In the genomic region with DNA sequence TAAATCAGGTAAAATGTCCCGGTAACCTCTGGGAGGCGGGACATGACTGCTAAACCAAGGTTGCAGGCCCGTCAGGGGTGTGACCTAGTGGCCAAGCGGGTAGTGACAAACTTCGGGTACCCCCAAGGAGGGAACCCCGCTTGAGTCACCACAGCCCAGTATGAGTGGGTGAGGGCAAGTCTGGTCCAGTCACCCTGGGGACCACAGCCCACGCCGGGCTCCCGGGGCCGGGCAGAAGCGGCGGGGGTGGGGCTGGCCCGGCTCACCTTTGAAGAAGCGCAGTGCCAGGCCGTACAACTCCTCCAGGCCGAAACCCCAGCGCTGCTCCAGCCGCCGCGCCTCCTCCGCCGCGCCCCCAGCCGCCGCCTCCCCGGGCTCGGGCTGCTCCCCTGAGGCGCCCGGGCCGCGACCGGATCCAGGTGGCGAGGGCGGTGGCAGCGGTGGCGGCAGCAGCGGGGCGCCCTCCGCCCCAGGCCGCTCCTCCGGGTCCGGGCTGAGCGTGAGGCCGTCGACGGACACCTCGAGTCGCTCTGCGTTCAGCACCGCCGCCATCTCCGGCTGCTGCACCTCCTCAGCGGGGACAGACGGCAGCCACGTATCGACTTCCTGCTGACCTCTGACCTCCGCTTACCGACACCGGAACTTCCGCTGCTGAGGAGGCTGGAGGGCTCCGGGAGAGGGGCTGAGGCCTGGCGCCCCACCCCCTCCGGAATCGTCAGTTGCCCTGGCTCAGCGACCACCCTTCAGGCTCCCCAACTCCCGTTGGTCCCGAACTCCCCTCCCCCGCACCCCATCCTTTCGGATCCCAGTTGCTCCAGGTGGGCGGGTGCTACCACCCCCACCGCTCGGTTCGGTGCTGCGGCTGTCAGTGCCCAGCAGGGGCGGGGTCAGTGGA, we compare ENCODE assay signal across 8 cellular contexts. TPM values are rescaled to one million over a fixed set of nuclear protein-coding genes. Genes with fewer than 3 reads are reported as not detected.
DNase-seq lines count a peak whose midpoint lies in the region; ATAC-seq and TF ChIP-seq lines count a peak whose summit lies in the region.

A gene (minus strand): TSS at position 618 of the 895 bp plus-strand sequence. CDS start 66 bp downstream, at position 552.

- H3K9ac ChIP-seq in BLaER1 (peak within 1 kb of the TSS; percentile 91), colonic mucosa (ENCODE audit: low read depth in 2 of 2, low read length in 2 of 2) (peak within 1 kb of the TSS; percentile 92 to 97)

- H3K4me2 ChIP-seq in BLaER1 = peak within 1 kb of the TSS; percentile 96

- H3K27me3 ChIP-seq in BLaER1 (no peaks in the 10 kb centered on the region), colonic mucosa (no peaks in the 10 kb centered on the region)

- DNase-seq in NCI-H526 treated with DMSO at 0.1 percent for 48 hours (lab: John Stamatoyannopoulos, UW) (peak; percentile 41), colonic mucosa (peak; percentile 91), left colon (peak; percentile 90 to 91)
- peak; percentile 88 for DNase-seq in activated CD4-positive, alpha-beta T cell treated with anti-CD3 and anti-CD28 coated beads for 48 hours
- peak; percentile 67 to 68 for DNase-seq in stimulated activated CD4-positive, alpha-beta T cell treated with anti-CD3 and anti-CD28 coated beads, Interleukin-1b, Interleukin-23, amount 100 ng/mL, for 4 hours (ENCODE audit: low read depth in 2 of 2)

- peaks cover 42% of the 10 kb centered on the region for H3K4me1 ChIP-seq in BLaER1
- no peaks in the 10 kb centered on the region for H3K4me1 ChIP-seq in colonic mucosa

- H3K27ac ChIP-seq in BLaER1 = peak within 1 kb of the TSS; percentile 94
- peak within 1 kb of the TSS; percentile 95 for H3K27ac ChIP-seq in colonic mucosa

- no peaks in the 10 kb centered on the region for H3K9me3 ChIP-seq in BLaER1
- no peaks in the 10 kb centered on the region for H3K9me3 ChIP-seq in colonic mucosa

- H3K4me3 ChIP-seq in BLaER1 (peak within 1 kb of the TSS; percentile 80), colonic mucosa (peak within 1 kb of the TSS; percentile 84)

- H3K36me3 ChIP-seq in BLaER1 (peaks cover 28% of the 10 kb centered on the region; the same call in 1 of the 2 replicates), colonic mucosa (no peaks in the 10 kb centered on the region)

- H4K20me1 ChIP-seq in BLaER1 = peaks cover 49% of the 10 kb centered on the region

- ATAC-seq in GM19328 (IDR thresholded peaks at IDR 0.05; ENCODE audit: unreplicated experiment) (peak; percentile 92), HG03469 (IDR thresholded peaks at IDR 0.05; ENCODE audit: unreplicated experiment) (peak; percentile 75), left colon (peak; percentile 93)

- intact Hi-C loops in colonic mucosa (cut with DNase I) = loop anchor here (5.0 kb wide), 1 partner anchor 119 kb away; no protein-coding TSS in a partner anchor
- intact Hi-C loops in left colon (cut with DNase I, micrococcal nuclease) = loop anchor here in 1 of 2 donors (10.0 kb wide), 1 partner anchor 62 kb away; no protein-coding TSS in a partner anchor

- TF ChIP-seq CTCF in colonic mucosa (IDR thresholded peaks at IDR 0.05) = no peak

RNA-seq across cellular contexts. Expression of the gene that starts here (rescaled TPM):
- total RNA-seq in colonic mucosa (10 to 100 TPM; 46.6 to 61.6 TPM), left colon (10 to 100 TPM; 45.8 to 56.0 TPM)

Comparison
In these comparisons a context has a peak if more than half of its experiments do, and no peak if none do; other contexts are left out.
1. Peak in every context shown above with its lines: DNase-seq, ATAC-seq, H3K4me3 ChIP-seq and H3K27ac ChIP-seq.
2. DNase-seq: peak in every context shown above with its lines; median percentile 91 in colonic mucosa; 90 in left colon; 88 in activated CD4-positive, alpha-beta T cell treated with anti-CD3 and anti-CD28 coated beads for 48 hours; 68 in stimulated activated CD4-positive, alpha-beta T cell treated with anti-CD3 and anti-CD28 coated beads, Interleukin-1b, Interleukin-23, amount 100 ng/mL, for 4 hours; 41 in NCI-H526 treated with DMSO at 0.1 percent for 48 hours.